Comparison of ENCODE assay signal across 14 cellular contexts in the genomic region with DNA sequence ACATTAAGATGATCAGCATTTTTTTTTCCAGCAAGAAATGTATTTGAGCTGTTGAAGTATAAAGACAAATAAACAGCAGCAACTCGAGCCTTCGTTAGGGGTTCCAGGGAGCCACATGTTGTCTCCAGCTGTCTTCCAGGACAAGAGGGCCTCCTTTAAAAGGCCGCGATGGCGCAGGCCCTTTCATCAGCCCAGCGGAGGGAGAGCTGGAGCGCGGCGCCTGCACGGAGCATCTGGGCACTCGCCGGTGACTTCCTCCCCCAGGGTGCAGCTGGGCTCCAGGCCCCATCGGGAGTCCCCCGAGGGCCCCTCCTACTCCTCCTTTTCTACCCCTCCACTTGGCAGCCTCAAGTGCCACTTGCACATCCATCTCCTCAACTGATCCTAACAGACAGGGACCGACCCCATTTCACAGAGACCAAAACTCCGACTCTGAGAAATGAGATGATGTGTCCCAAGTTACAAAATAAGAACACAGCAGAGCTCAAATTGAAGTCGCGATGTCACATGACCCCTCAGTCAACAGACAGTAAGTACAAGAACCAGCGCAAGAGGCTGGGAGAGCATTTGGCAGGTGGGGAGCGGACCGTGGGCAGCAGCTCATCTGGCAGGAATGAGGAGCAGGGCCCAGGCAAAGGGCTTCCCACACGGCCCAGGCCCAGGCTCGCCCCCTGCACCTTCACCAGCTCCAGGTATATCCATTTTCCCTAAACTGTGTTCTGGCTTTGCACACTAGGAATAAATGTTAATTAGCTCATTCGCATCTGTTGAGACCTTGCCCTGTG. TPM values are rescaled to one million over a fixed set of nuclear protein-coding genes. Genes with fewer than 3 reads are reported as not detected.
DNase-seq lines count a peak whose midpoint lies in the region; FAIRE-seq and TF ChIP-seq lines count a peak whose summit lies in the region.
"Had no signal": no experiment of that assay in that cellular context is flagged by ENCODE, and none has a peak within 500 bp of the region (broad histone marks: within the 10 kb centered on the region; RNA-seq: fewer than 3 reads in every experiment).

No MANE protein-coding gene starts in this region.

- H3K27me3 ChIP-seq in BE2C = no peaks in the 10 kb centered on the region
- H3K27me3 ChIP-seq in esophagus (ENCODE audit: control insufficient read depth in 1 of 2, insufficient read depth in 2 of 2, low read length in 2 of 2) = no peaks in the 10 kb centered on the region
- H3K27me3 ChIP-seq in CD4-positive, alpha-beta memory T cell (ENCODE audit: insufficient read depth, low read length) = no peaks in the 10 kb centered on the region

- no peak for TF ChIP-seq POLR2A in GM12891 (IDR thresholded peaks at IDR 0.05; ENCODE audit: low read depth, low read length)

- no peaks in the 10 kb centered on the region for H3K4me1 Mint-ChIP-seq in CD4-positive, alpha-beta memory T cell
- H3K4me1 Mint-ChIP-seq: activated B cell treated with CpG ODN at 0.5 μM for 24 hours, natural killer cell had no signal

- H3K4me3 Mint-ChIP-seq in CD4-positive, alpha-beta memory T cell = no peak overlapping the region
- H3K4me3 Mint-ChIP-seq: activated B cell treated with CpG ODN at 0.5 μM for 24 hours, natural killer cell had no signal

- DNase-seq in BE2C (peak; percentile 63), DMS79 (lab: John Stamatoyannopoulos, UW) (peak; percentile 41), NCI-H2196 (lab: John Stamatoyannopoulos, UW; ENCODE audit: unreplicated experiment) (peak; percentile 56), posterior vena cava (ENCODE audit: low spot score) (no peak), GM12891 (ENCODE audit: insufficient read length, low spot score) (no peak), coronary artery (ENCODE audit: low spot score) (no peak)
- no peak for DNase-seq in CD4-positive, alpha-beta memory T cell
- DNase-seq: activated B cell treated with CpG ODN at 0.5 μM for 24 hours; mammary epithelial cell; natural killer cell; NCI-H526; stimulated activated CD4-positive, alpha-beta T cell treated with anti-CD3 and anti-CD28 coated beads, Interleukin-15, amount 100 ng/mL, for 24 hours; SW 1271 had no signal

- POLR2A ChIA-PET in CD4-positive, alpha-beta memory T cell (lab: Charles Lee; ENCODE audit: partially characterized antibody) = interaction anchor here (1.7 kb wide), 1 partner anchor 35 kb away, joined by 3 read pairs; no protein-coding TSS in a partner anchor

- H3K27ac Mint-ChIP-seq in CD4-positive, alpha-beta memory T cell = no peak overlapping the region
- H3K27ac Mint-ChIP-seq: activated B cell treated with CpG ODN at 0.5 μM for 24 hours, natural killer cell had no signal

- no peak for FAIRE-seq in GM12891 (lab: Jason Lieb, UNC)

- H3K36me3 Mint-ChIP-seq in CD4-positive, alpha-beta memory T cell = no peaks in the 10 kb centered on the region
- H3K36me3 Mint-ChIP-seq: natural killer cell had no signal

- CTCF ChIA-PET in CD4-positive, alpha-beta memory T cell (lab: Charles Lee; ENCODE audit: partially characterized antibody) = interaction anchor here (0.6 to 1.7 kb wide), 2 partner anchors 38 to 54 kb away, joined by 4 to 6 read pairs; no protein-coding TSS in a partner anchor

- peaks cover 20% of the 10 kb centered on the region for H3K4me1 ChIP-seq in BE2C
- H3K4me1 ChIP-seq in esophagus (ENCODE audit: control insufficient read depth in 2 of 2, insufficient read depth in 2 of 2, low read length in 1 of 2) = peaks cover 0 to 4% of the 10 kb centered on the region in 2 donors
- no peaks in the 10 kb centered on the region for H3K4me1 ChIP-seq in CD4-positive, alpha-beta memory T cell (ENCODE audit: insufficient read depth, low read length)

- H3K27ac ChIP-seq in esophagus (ENCODE audit: low read depth in 2 of 2, low read length in 1 of 2) (peak overlapping the region; percentile 5 to 50), coronary artery (no peak overlapping the region)
- H3K27ac ChIP-seq in CD4-positive, alpha-beta memory T cell (ENCODE audit: low read depth, low read length) = no peak overlapping the region

- H3K36me3 ChIP-seq in BE2C = no peaks in the 10 kb centered on the region
- H3K36me3 ChIP-seq in esophagus (ENCODE audit: control insufficient read depth in 2 of 2, insufficient read depth in 2 of 2, low read length in 1 of 2) = no peaks in the 10 kb centered on the region
- no peaks in the 10 kb centered on the region for H3K36me3 ChIP-seq in CD4-positive, alpha-beta memory T cell (ENCODE audit: insufficient read depth, low read length)

- WGBS in esophagus, 2 donors = 60 to 67% methylated on average over 22 to 24 of the region's 24 CpGs

- H3K4me3 ChIP-seq in BE2C (ENCODE audit: low read depth, low read length) (no peak overlapping the region), esophagus (ENCODE audit: low read depth in 1 of 2, low read length in 2 of 2) (no peak overlapping the region), coronary artery (no peak overlapping the region)
- no peak overlapping the region for H3K4me3 ChIP-seq in CD4-positive, alpha-beta memory T cell (ENCODE audit: low read length in 2 of 2)

- H3K9me3 ChIP-seq in BE2C = no peaks in the 10 kb centered on the region
- H3K9me3 ChIP-seq in esophagus (ENCODE audit: control insufficient read depth in 2 of 2, insufficient read depth in 1 of 2, low read depth in 1 of 2, low read length in 1 of 2) = no peaks in the 10 kb centered on the region
- H3K9me3 ChIP-seq in CD4-positive, alpha-beta memory T cell (ENCODE audit: control insufficient read depth in 1 of 2, low read length in 2 of 2) = no peaks in the 10 kb centered on the region

- intact Hi-C loops in posterior vena cava (cut with DNase I) = loop anchor here in 1 of 2 donors (5.0 kb wide), 1 partner anchor 349 kb away; no protein-coding TSS in a partner anchor
- intact Hi-C loops in CD4-positive, alpha-beta memory T cell (cut with micrococcal nuclease) = no loop called here

- TF ChIP-seq CTCF in BE2C (IDR thresholded peaks at IDR 0.05; ENCODE audit: low read depth, low read length) (no peak), coronary artery (IDR thresholded peaks at IDR 0.05) (no peak)

- peaks cover 6 to 7% of the 10 kb centered on the region in 2 donors for H3K27me3 Mint-ChIP-seq in CD4-positive, alpha-beta memory T cell

- H3K9me3 Mint-ChIP-seq in CD4-positive, alpha-beta memory T cell = no peaks in the 10 kb centered on the region
- H3K9me3 Mint-ChIP-seq: activated B cell treated with CpG ODN at 0.5 μM for 24 hours, natural killer cell had no signal

TF ChIP-seq in GM12891, 5 proteins besides CTCF, POLR2A, EP300 and RAD21:
- TF ChIP-seq PAX5 (IDR thresholded peaks at IDR 0.05; ENCODE audit: insufficient read depth, low read length, severe bottlenecking) (no peak), SPI1 (IDR thresholded peaks at IDR 0.05; ENCODE audit: low read depth, low read length) (no peak), TAF1 (IDR thresholded peaks at IDR 0.05; ENCODE audit: low read depth, low read length) (no peak), POLR2AphosphoS5 (IDR thresholded peaks at IDR 0.05; ENCODE audit: low read depth, low read length) (no peak), POU2F2 (IDR thresholded peaks at IDR 0.05; ENCODE audit: low read depth, low read length) (no peak)

RNA-seq across cellular contexts. Expression of gene SCUBE1, which starts 34.5 kb away (rescaled TPM):
- 4.3 TPM for polyA plus RNA-seq in BE2C (2012; ENCODE audit: insufficient read depth, insufficient read length, low read depth)
- 1 to 10 TPM; 2.2 to 2.4 TPM for polyA plus RNA-seq in esophagus
- total RNA-seq in posterior vena cava = 1 to 10 TPM in 1 of 2 donors, under 1 TPM in 1; 0.79 to 1.1 TPM
- 0.01 TPM for polyA plus RNA-seq in GM12891 (2012; ENCODE audit: low read depth, missing spikeins)
- not detected for total RNA-seq in CD4-positive, alpha-beta memory T cell
- not detected for polyA plus RNA-seq in CD4-positive, alpha-beta memory T cell
- total RNA-seq: activated B cell treated with CpG ODN at 0.5 μM for 24 hours, mammary epithelial cell had no signal
- polyA plus RNA-seq: mammary epithelial cell had no signal

Comparison
In these comparisons a context has a peak if more than half of its experiments do, and no peak if none do; other contexts are left out.
1. DNase-seq: peak in BE2C (single experiment), DMS79 (single experiment) and NCI-H2196 (single experiment); none in posterior vena cava (single experiment), GM12891 (single experiment), coronary artery (single experiment) and CD4-positive, alpha-beta memory T cell (0 of 5).
2. H3K27ac ChIP-seq: peak in esophagus (2 of 2); none in coronary artery (0 of 2) and CD4-positive, alpha-beta memory T cell (single experiment).